In genomic region chr6:127475135-127475822, GRCh38 we compare ENCODE assay signal across 20 cellular contexts.
"Had no signal": no experiment of that assay in that cellular context is flagged by ENCODE, and none has a peak within 500 bp of the region (broad histone marks: within the 10 kb centered on the region; RNA-seq: fewer than 3 reads in every experiment).

No MANE protein-coding gene starts in this region.

- H3K27ac ChIP-seq: brain microvascular endothelial cell, esophagus muscularis mucosa, heart right ventricle, neural progenitor cell, psoas muscle, right lobe of liver, SK-N-MC, tibial artery had no signal

- H3K27ac Mint-ChIP-seq: activated B cell treated with CpG ODN at 0.5 μM for 24 hours; memory B cell; neural progenitor cell; stimulated activated effector memory CD8-positive, alpha-beta T cell treated with anti-CD3 and anti-CD28 coated beads, Interleukin-12 subunit alpha, Interleukin-12 subunit beta, amount 100 ng/mL, for 72 hours had no signal

- H3K4me3 Mint-ChIP-seq: activated B cell treated with CpG ODN at 0.5 μM for 24 hours; memory B cell; neural progenitor cell; stimulated activated effector memory CD8-positive, alpha-beta T cell treated with anti-CD3 and anti-CD28 coated beads, Interleukin-12 subunit alpha, Interleukin-12 subunit beta, amount 100 ng/mL, for 72 hours had no signal

- ATAC-seq: mucosa of descending colon; psoas muscle; stimulated activated effector memory CD8-positive, alpha-beta T cell treated with anti-CD3 and anti-CD28 coated beads, Interleukin-12 subunit alpha, Interleukin-12 subunit beta, amount 100 ng/mL, for 72 hours had no signal

- DNase-seq: activated B cell treated with CpG ODN at 0.5 μM for 24 hours; activated CD4-positive, alpha-beta T cell treated with anti-CD3 and anti-CD28 coated beads for 48 hours; activated naive CD4-positive, alpha-beta T cell; brain microvascular endothelial cell; cortex of kidney; effector CD8-positive, alpha-beta T cell; heart right ventricle; naive B cell; right lobe of liver; stimulated activated CD4-positive, alpha-beta T cell treated with anti-CD3 and anti-CD28 coated beads, Interleukin-4, amount 100 ng/mL, for 1 hour; tibial artery had no signal

- H3K9me3 Mint-ChIP-seq: activated B cell treated with CpG ODN at 0.5 μM for 24 hours; memory B cell; neural progenitor cell; stimulated activated effector memory CD8-positive, alpha-beta T cell treated with anti-CD3 and anti-CD28 coated beads, Interleukin-12 subunit alpha, Interleukin-12 subunit beta, amount 100 ng/mL, for 72 hours had no signal

- H3K36me3 ChIP-seq: neural progenitor cell, right lobe of liver had no signal

- H2AFZ ChIP-seq: neural progenitor cell had no signal

- H3K27me3 Mint-ChIP-seq: memory B cell had no signal

- H3K4me3 ChIP-seq: esophagus muscularis mucosa, mucosa of descending colon, neural progenitor cell, psoas muscle, right lobe of liver, SK-N-MC, smooth muscle cell, tibial artery had no signal

- FAIRE-seq: urothelium cell line had no signal

- H3K27me3 ChIP-seq: brain microvascular endothelial cell, esophagus muscularis mucosa, neural progenitor cell, right lobe of liver, tibial artery had no signal

- H3K9me3 ChIP-seq: esophagus muscularis mucosa, heart right ventricle, mucosa of descending colon, psoas muscle, right lobe of liver, tibial artery had no signal

- H3K4me1 Mint-ChIP-seq: naive B cell; neural progenitor cell; stimulated activated effector memory CD8-positive, alpha-beta T cell treated with anti-CD3 and anti-CD28 coated beads, Interleukin-12 subunit alpha, Interleukin-12 subunit beta, amount 100 ng/mL, for 72 hours had no signal

- H3K4me2 ChIP-seq: neural progenitor cell, smooth muscle cell had no signal

- H3K9ac ChIP-seq: neural progenitor cell had no signal

- H3K4me1 ChIP-seq: esophagus muscularis mucosa, heart right ventricle, neural progenitor cell, psoas muscle, tibial artery had no signal
